Comparison of ENCODE assay signal across 8 cellular contexts in genomic region chr16:1772362-1772907, GRCh38. TPM values are rescaled to one million over a fixed set of nuclear protein-coding genes. Genes with fewer than 3 reads are reported as not detected.
DNase-seq lines count a peak whose midpoint lies in the region; ATAC-seq and TF ChIP-seq lines count a peak whose summit lies in the region.

Gene EME2, plus strand, starts transcription at chr16:1772810. Its CDS starts 418 bp downstream, at chr16:1773228.

- H3K36me3 ChIP-seq in muscle layer of duodenum (ENCODE audit: control insufficient read depth in 1 of 2, insufficient read depth in 2 of 2, low read length in 2 of 2) (peaks cover 0 to 46% of the 10 kb centered on the region in 2 donors), thyroid gland (peaks cover 17 to 23% of the 10 kb centered on the region in 2 donors)

- no peak for TF ChIP-seq POLR2A in thyroid gland (IDR thresholded peaks at IDR 0.05)

- H3K27ac ChIP-seq in muscle layer of duodenum (ENCODE audit: low read length) (peak within 1 kb of the TSS; percentile 23), thyroid gland (peak within 1 kb of the TSS; percentile 83 to 91 (median 90))

- peaks cover 2 to 46% of the 10 kb centered on the region in 2 donors for H3K4me1 ChIP-seq in muscle layer of duodenum (ENCODE audit: control insufficient read depth in 1 of 2, insufficient read depth in 2 of 2, low read length in 2 of 2)
- H3K4me1 ChIP-seq in thyroid gland: peaks cover 23 to 26% of the 10 kb centered on the region in 2 donors

- H3K9me3 ChIP-seq in muscle layer of duodenum (ENCODE audit: control insufficient read depth in 1 of 2, low read length in 2 of 2) (no peaks in the 10 kb centered on the region), thyroid gland (no peaks in the 10 kb centered on the region)

- peak within 1 kb of the TSS; percentile 74 to 99 for H3K4me3 ChIP-seq in muscle layer of duodenum (ENCODE audit: low read depth in 1 of 2, low read length in 2 of 2)
- H3K4me3 ChIP-seq in thyroid gland (replicated peaks in 1 of 3): peak within 1 kb of the TSS; percentile 85 to 86 (median 86)

- intact Hi-C loops in activated CD4-positive, alpha-beta T cell treated with anti-CD3 and anti-CD28 coated beads, Interleukin-2, amount 10 ng/mL, durations not matched to agents 24 days and 14 days (cut with micrococcal nuclease): loop anchor here (2.0 to 5.0 kb wide), 3 partner anchors 65 to 170 kb away; partner anchors contain the start of genes CRAMP1, IFT140, MAPK8IP3 and MSRB1
- intact Hi-C loops in thyroid gland (cut with DNase I): no loop called here

- H3K27me3 ChIP-seq in muscle layer of duodenum (ENCODE audit: low read depth, low read length) (no peaks in the 10 kb centered on the region), thyroid gland (no peaks in the 10 kb centered on the region)

- TF ChIP-seq CTCF in thyroid gland (IDR thresholded peaks at IDR 0.05): no peak

- no peaks in the 10 kb centered on the region for H3K27me3 Mint-ChIP-seq in activated CD4-positive, alpha-beta T cell treated with anti-CD3 and anti-CD28 coated beads, Interleukin-2, amount 10 ng/mL, durations not matched to agents 24 days and 14 days
- no peaks in the 10 kb centered on the region for H3K27me3 Mint-ChIP-seq in effector memory CD8-positive, alpha-beta T cell

- H3K4me1 Mint-ChIP-seq in activated CD4-positive, alpha-beta T cell treated with anti-CD3 and anti-CD28 coated beads, Interleukin-2, amount 10 ng/mL, durations not matched to agents 24 days and 14 days: peaks cover 10% of the 10 kb centered on the region
- H3K4me1 Mint-ChIP-seq in effector memory CD8-positive, alpha-beta T cell (ENCODE audit: low read depth in 2 of 2): peaks cover 16% of the 10 kb centered on the region in 2 donors

- peak within 1 kb of the TSS; percentile 93 for H3K4me3 Mint-ChIP-seq in activated CD4-positive, alpha-beta T cell treated with anti-CD3 and anti-CD28 coated beads, Interleukin-2, amount 10 ng/mL, durations not matched to agents 24 days and 14 days
- peak within 1 kb of the TSS; percentile 95 to 97 for H3K4me3 Mint-ChIP-seq in effector memory CD8-positive, alpha-beta T cell

- peaks cover 18% of the 10 kb centered on the region for H3K36me3 Mint-ChIP-seq in activated CD4-positive, alpha-beta T cell treated with anti-CD3 and anti-CD28 coated beads, Interleukin-2, amount 10 ng/mL, durations not matched to agents 24 days and 14 days (ENCODE audit: low read depth)
- H3K36me3 Mint-ChIP-seq in effector memory CD8-positive, alpha-beta T cell (ENCODE audit: insufficient read depth): peaks cover 58% of the 10 kb centered on the region

- 1 to 4% methylated on average over 13 to 24 of the region's 53 CpGs for WGBS in thyroid gland, 2 donors

- no peaks in the 10 kb centered on the region for H3K9me3 Mint-ChIP-seq in activated CD4-positive, alpha-beta T cell treated with anti-CD3 and anti-CD28 coated beads, Interleukin-2, amount 10 ng/mL, durations not matched to agents 24 days and 14 days
- H3K9me3 Mint-ChIP-seq in effector memory CD8-positive, alpha-beta T cell: no peaks in the 10 kb centered on the region

- DNase-seq in GM19238 (ENCODE audit: insufficient read length, low spot score): peak; percentile 54
- DNase-seq in HuH-7.5 (ENCODE audit: low spot score): peak; percentile 55
- peak; percentile 85 for DNase-seq in activated CD4-positive, alpha-beta T cell treated with anti-CD3 and anti-CD28 coated beads, Interleukin-2, amount 10 ng/mL, durations not matched to agents 24 days and 14 days
- peak; percentile 32 to 41 (median 33) for DNase-seq in effector memory CD8-positive, alpha-beta T cell
- DNase-seq in thyroid gland: peak in 1 of 2 donors; percentile 30
- no peak for DNase-seq in hippocampal formation (lab: John Stamatoyannopoulos, UW)

- ATAC-seq in effector memory CD8-positive, alpha-beta T cell (replicated peaks): peak; percentile 23
- ATAC-seq in GM18511 (IDR thresholded peaks at IDR 0.05; ENCODE audit: unreplicated experiment): no peak

- peak within 1 kb of the TSS; percentile 95 for H3K27ac Mint-ChIP-seq in activated CD4-positive, alpha-beta T cell treated with anti-CD3 and anti-CD28 coated beads, Interleukin-2, amount 10 ng/mL, durations not matched to agents 24 days and 14 days
- H3K27ac Mint-ChIP-seq in effector memory CD8-positive, alpha-beta T cell: peak within 1 kb of the TSS; percentile 82 to 94

RNA-seq across cellular contexts. Expression of gene EME2, which starts in this region (rescaled TPM):
- total RNA-seq in activated CD4-positive, alpha-beta T cell treated with anti-CD3 and anti-CD28 coated beads, Interleukin-2, amount 10 ng/mL, durations not matched to agents 24 days and 14 days: 28.2 and 30.0 TPM in 2 replicates
- 10 to 100 TPM; 12.8 to 31.8 (median 22.0) TPM for total RNA-seq in thyroid gland

Comparison
In these comparisons a context has a peak if more than half of its experiments do, and no peak if none do; other contexts are left out.
1. DNase-seq: peak in GM19238 (single experiment), HuH-7.5 (single experiment), activated CD4-positive, alpha-beta T cell treated with anti-CD3 and anti-CD28 coated beads, Interleukin-2, amount 10 ng/mL, durations not matched to agents 24 days and 14 days (single experiment) and effector memory CD8-positive, alpha-beta T cell (3 of 3); none in hippocampal formation (0 of 2).